15 cellular contexts compared by ENCODE assay signal in the genomic region with DNA sequence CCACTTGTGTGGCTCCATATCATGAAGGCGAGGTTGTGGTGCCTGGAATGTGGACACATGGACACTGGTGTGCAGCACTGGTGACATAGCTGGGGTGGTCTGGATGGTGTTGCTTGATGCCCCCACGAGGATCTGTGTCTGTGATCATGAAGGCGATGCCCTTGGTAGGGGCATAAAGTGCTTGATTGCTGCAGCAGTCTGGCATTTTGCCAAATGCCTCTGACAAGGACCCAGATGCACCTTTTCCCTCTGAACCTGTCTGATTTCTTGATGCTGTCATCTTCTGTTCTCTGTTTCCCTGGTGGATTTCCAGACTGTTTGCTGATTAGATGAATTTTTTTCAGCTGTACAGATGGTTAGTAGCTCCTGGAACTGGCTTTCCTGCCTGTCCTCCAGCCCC.
"Had no signal": no experiment of that assay in that cellular context is flagged by ENCODE, and none has a peak within 500 bp of the region (broad histone marks: within the 10 kb centered on the region; RNA-seq: fewer than 3 reads in every experiment).

No MANE protein-coding gene starts in this region.

- H3K27me3 ChIP-seq: gastrocnemius medialis, left lung, right atrium auricular region had no signal

- H3K27ac ChIP-seq: gastrocnemius medialis, heart left ventricle, left lung, prostate gland, right atrium auricular region had no signal

- H3K4me3 ChIP-seq: gastrocnemius medialis, heart left ventricle, left lung, prostate gland, right atrium auricular region had no signal

- H3K9me3 ChIP-seq: gastrocnemius medialis, heart left ventricle, left lung, prostate gland, right atrium auricular region had no signal

- DNase-seq: activated CD4-positive, alpha-beta memory T cell treated with anti-CD3 and anti-CD28 coated beads for 36 hours; activated CD4-positive, alpha-beta T cell treated with anti-CD3 and anti-CD28 coated beads for 36 hours; activated gamma-delta T cell treated with Interleukin-2 at 50 U/mL for 16 hours; activated T-cell treated with anti-CD3 and anti-CD28 coated beads for 4 hours; effector CD8-positive, alpha-beta T cell; gastrocnemius medialis; kidney; left lung; stimulated activated CD4-positive, alpha-beta T cell treated with anti-CD3 and anti-CD28 coated beads, Interleukin-2, amount 100 ng/mL, for 24 hours; stimulated activated naive CD8-positive, alpha-beta T cell treated with anti-CD3 and anti-CD28 coated beads, Interleukin-15, Interleukin-2, amounts not matched to agents 100 U/mL and 50 U/mL, for 24 hours; substantia nigra had no signal

- ATAC-seq: activated CD4-positive, alpha-beta T cell treated with anti-CD3 and anti-CD28 coated beads for 36 hours; gastrocnemius medialis; left lung; stimulated activated naive CD8-positive, alpha-beta T cell treated with anti-CD3 and anti-CD28 coated beads, Interleukin-15, Interleukin-2, amounts not matched to agents 100 U/mL and 50 U/mL, for 24 hours; WTC11 had no signal

- H3K4me1 ChIP-seq: gastrocnemius medialis, left lung, prostate gland, right atrium auricular region had no signal

- H3K36me3 ChIP-seq: gastrocnemius medialis, heart left ventricle, left lung, prostate gland, right atrium auricular region had no signal
